Comparison of ENCODE assay signal across 8 cellular contexts in the genomic region with DNA sequence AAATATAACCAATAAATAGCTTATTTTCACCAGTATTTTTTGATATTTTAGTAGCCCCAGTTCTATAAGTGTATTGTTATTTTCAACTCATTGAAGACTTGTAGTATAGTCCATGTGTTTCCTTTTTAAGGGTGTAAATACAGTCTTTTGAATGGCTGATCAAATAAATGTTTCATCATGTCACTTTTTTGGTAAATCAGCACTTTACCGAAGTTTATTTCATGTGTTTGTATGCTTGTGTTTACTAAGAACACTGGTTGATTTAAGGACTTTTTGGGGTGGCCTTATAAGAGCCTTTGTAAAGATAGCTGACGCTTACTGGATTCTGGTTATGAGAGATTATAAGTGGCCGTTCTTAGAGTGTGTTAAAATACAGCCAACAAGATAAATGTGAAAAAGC. TPM values are rescaled to one million over a fixed set of nuclear protein-coding genes. Genes with fewer than 3 reads are reported as not detected.
DNase-seq lines count a peak whose midpoint lies in the region; ATAC-seq and TF ChIP-seq lines count a peak whose summit lies in the region.

No MANE protein-coding gene starts in this region.

- ATAC-seq in naive B cell (ENCODE audit: low read depth in 2 of 2) (no peak), GM19023 (IDR thresholded peaks at IDR 0.05; ENCODE audit: unreplicated experiment) (no peak)

- DNase-seq in BE2C (no peak), breast epithelium (ENCODE audit: low spot score in 2 of 2) (no peak), naive B cell (no peak), GM10266 (ENCODE audit: extremely low spot score) (no peak), SK-N-DZ (ENCODE audit: low spot score) (no peak), NCI-H2081 treated with DMSO at 0.1 percent for 48 hours (lab: John Stamatoyannopoulos, UW) (no peak)

- intact Hi-C loops in breast epithelium (cut with DNase I; ENCODE audit: low total_unique reads): no loop called here

- H3K36me3 ChIP-seq in BE2C (peaks cover 19% of the 10 kb centered on the region), breast epithelium (no peaks in the 10 kb centered on the region)

- peak overlapping the region; percentile 96 to 100 (median 98) for H3K4me3 Mint-ChIP-seq in IgD-negative memory B cell
- peak overlapping the region in 5 of 8 donors; percentile 99 to 100 (median 99) for H3K4me3 Mint-ChIP-seq in naive B cell

- H3K9me3 Mint-ChIP-seq in IgD-negative memory B cell: no peaks in the 10 kb centered on the region
- no peaks in the 10 kb centered on the region for H3K9me3 Mint-ChIP-seq in naive B cell

- H3K27me3 Mint-ChIP-seq in IgD-negative memory B cell (no peaks in the 10 kb centered on the region), naive B cell (no peaks in the 10 kb centered on the region)

- H3K9me3 ChIP-seq in BE2C (no peaks in the 10 kb centered on the region), breast epithelium (no peaks in the 10 kb centered on the region)

- no peaks in the 10 kb centered on the region; the same call in 1 of the 2 replicates for H3K4me1 ChIP-seq in BE2C
- H3K4me1 ChIP-seq in breast epithelium: peaks cover 0 to 12% of the 10 kb centered on the region in 2 donors

- H3K27ac ChIP-seq in breast epithelium: peak overlapping the region in 1 of 2 donors; percentile 17

- no peak for TF ChIP-seq POLR2A in breast epithelium (IDR thresholded peaks at IDR 0.05)

- peak overlapping the region; percentile 78 for H3K4me3 ChIP-seq in BE2C (ENCODE audit: low read depth, low read length)
- peak overlapping the region in 2 of 3 donors; percentile 91 to 99 for H3K4me3 ChIP-seq in breast epithelium

- H3K36me3 Mint-ChIP-seq in IgD-negative memory B cell (no peaks in the 10 kb centered on the region), naive B cell (peaks cover 0 to 8% of the 10 kb centered on the region in 2 donors)

- no peaks in the 10 kb centered on the region for H3K27me3 ChIP-seq in BE2C
- no peaks in the 10 kb centered on the region for H3K27me3 ChIP-seq in breast epithelium

- H3K4me1 Mint-ChIP-seq in IgD-negative memory B cell: peaks cover 33 to 35% (median 34%) of the 10 kb centered on the region in 3 donors
- peaks cover 31 to 68% (median 42%) of the 10 kb centered on the region in 3 donors for H3K4me1 Mint-ChIP-seq in naive B cell

- TF ChIP-seq CTCF in BE2C (IDR thresholded peaks at IDR 0.05; ENCODE audit: low read depth, low read length) (no peak), breast epithelium (IDR thresholded peaks at IDR 0.05) (no peak), GM10266 (IDR thresholded peaks at IDR 0.05; ENCODE audit: control insufficient read depth, insufficient read depth, low read depth, missing control alignments) (no peak)

- H3K27ac Mint-ChIP-seq in IgD-negative memory B cell (peak overlapping the region in 2 of 3 donors; percentile 28 to 95), naive B cell (peak overlapping the region in 4 of 6 donors; percentile 2 to 98 (median 44))

RNA-seq across cellular contexts. Expression of gene UBE2K, which starts 2.6 kb away (rescaled TPM):
- polyA plus RNA-seq in BE2C (2012; ENCODE audit: insufficient read depth, insufficient read length, low read depth): 119 TPM
- polyA plus RNA-seq in IgD-negative memory B cell: 87.5 TPM
- total RNA-seq in breast epithelium: 10 to 100 TPM; 28.5 to 31.0 (median 29.9) TPM
- 10 to 100 TPM; 60.0 to 81.2 (median 69.2) TPM for polyA plus RNA-seq in naive B cell (ENCODE audit: low read depth in 6 of 6)
- 19.9 and 23.2 TPM in 2 replicates for polyA plus RNA-seq in SK-N-DZ (2014; cell fraction: cytosol; rRNA removed)
- polyA plus RNA-seq in SK-N-DZ (2014; cell fraction: nucleus; rRNA removed): 13.2 and 17.3 TPM in 2 replicates
